ENCODE assay signal across 20 cellular contexts in genomic region chr7:29953735-29954347, GRCh38. TPM values are rescaled to one million over a fixed set of nuclear protein-coding genes. Genes with fewer than 3 reads are reported as not detected.
DNase-seq lines count a peak whose midpoint lies in the region; ATAC-seq, FAIRE-seq and TF ChIP-seq lines count a peak whose summit lies in the region.
"Had no signal": no experiment of that assay in that cellular context is flagged by ENCODE, and none has a peak within 500 bp of the region (broad histone marks: within the 10 kb centered on the region; RNA-seq: fewer than 3 reads in every experiment).

No MANE protein-coding gene starts in this region.

- peak; percentile 66 for ATAC-seq in Right ventricle myocardium inferior
- peak; percentile 32 for ATAC-seq in left ventricle myocardium superior
- ATAC-seq in HG02763 (IDR thresholded peaks at IDR 0.05; ENCODE audit: unreplicated experiment) = no peak
- ATAC-seq in left lung = no peak
- ATAC-seq: natural killer cell treated with Interleukin-12 subunit alpha and Interleukin-12 subunit beta and Interleukin-15 and Interleukin-18, amount 100 ng/mL, for 72 hours; upper lobe of right lung had no signal

- peaks cover 0 to 24% of the 10 kb centered on the region in 2 donors for H3K36me3 ChIP-seq in left lung

- H3K9me3 ChIP-seq in left lung = no peaks in the 10 kb centered on the region
- H3K9me3 ChIP-seq: stomach, upper lobe of right lung had no signal

- FAIRE-seq in GM12892 (lab: Jason Lieb, UNC) = no peak
- FAIRE-seq: A204.1, endometrium had no signal

- intact Hi-C loops in Right ventricle myocardium inferior (cut with DNase I) = no loop called here
- intact Hi-C loops in cardiac septum (cut with DNase I) = loop anchor here (10.0 kb wide), 1 partner anchor 111 kb away; no protein-coding TSS in a partner anchor
- intact Hi-C loops in left ventricle myocardium superior (cut with micrococcal nuclease) = no loop called here
- intact Hi-C loops in left lung (cut with DNase I) = no loop called here

- DNase-seq in Right ventricle myocardium inferior (ENCODE audit: missing footprints) (no peak), cardiac septum (ENCODE audit: low spot score) (no peak), cardiac fibroblast (ENCODE audit: low read depth in 2 of 2) (peak; percentile 23 to 34), left ventricle myocardium superior (no peak), NOMO-1 treated with DMSO at 0.1 percent for 48 hours (lab: John Stamatoyannopoulos, UW; ENCODE audit: unreplicated experiment) (no peak), left lung (no peak), GM12892 (ENCODE audit: insufficient read length) (no peak)
- DNase-seq: anterior cingulate cortex; DMS153; KG1; NCI-H2029 treated with DMSO at 0.1 percent for 48 hours; stimulated activated CD4-positive, alpha-beta T cell treated with anti-CD3 and anti-CD28 coated beads, Interleukin-4, amount 100 ng/mL, for 1 hour; stomach; upper lobe of right lung had no signal

- H3K27me3 ChIP-seq in left lung = no peaks in the 10 kb centered on the region
- H3K27me3 ChIP-seq: stomach, upper lobe of right lung had no signal

- TF ChIP-seq POLR2A in GM12892 (IDR thresholded peaks at IDR 0.05; ENCODE audit: low read depth, low read length) = no peak

- peaks cover 0 to 9% of the 10 kb centered on the region in 2 donors for H3K4me1 ChIP-seq in left lung
- H3K4me1 ChIP-seq: upper lobe of right lung had no signal

- no peak overlapping the region for H3K4me3 ChIP-seq in cardiac fibroblast (replicated peaks in 1 of 2; ENCODE audit: low read depth in 2 of 2, low read length in 2 of 2)
- H3K4me3 ChIP-seq in left lung = no peak overlapping the region
- H3K4me3 ChIP-seq: skin epidermis, stomach, upper lobe of right lung had no signal

- TF ChIP-seq CTCF in cardiac fibroblast (IDR thresholded peaks at IDR 0.05; ENCODE audit: low read depth, low read length) = no peak
- TF ChIP-seq CTCF in left lung (IDR thresholded peaks at IDR 0.05) = no peak

- H3K27ac ChIP-seq in left lung = no peak overlapping the region
- H3K27ac ChIP-seq: C4-2B, skin epidermis, stomach, upper lobe of right lung had no signal

RNA-seq across cellular contexts. Expression of gene SCRN1, which starts 35.8 kb away (rescaled TPM):
- total RNA-seq in Right ventricle myocardium inferior (15.0 TPM), cardiac septum (30.4 TPM), left ventricle myocardium superior (18.7 TPM), left lung (10 to 100 TPM; 25.5 to 39.8 TPM)
- 34.0 TPM for polyA plus RNA-seq in GM12892 (2012; ENCODE audit: missing spikeins)

Comparison
In these comparisons a context has a peak if more than half of its experiments do, and no peak if none do; other contexts are left out.
1. ATAC-seq: peak in Right ventricle myocardium inferior (single experiment) and left ventricle myocardium superior (single experiment); none in HG02763 (single experiment) and left lung (single experiment).
2. DNase-seq: peak in cardiac fibroblast (2 of 2); none in Right ventricle myocardium inferior (single experiment), cardiac septum (single experiment), left ventricle myocardium superior (single experiment), NOMO-1 treated with DMSO at 0.1 percent for 48 hours (single experiment), left lung (0 of 2) and GM12892 (single experiment).